Comparison of ENCODE assay signal across 16 cellular contexts in genomic region chr6:109717971-109718370, GRCh38. TPM values are rescaled to one million over a fixed set of nuclear protein-coding genes. Genes with fewer than 3 reads are reported as not detected.
DNase-seq lines count a peak whose midpoint lies in the region; TF ChIP-seq lines count a peak whose summit lies in the region.
"Had no signal": no experiment of that assay in that cellular context is flagged by ENCODE, and none has a peak within 500 bp of the region (broad histone marks: within the 10 kb centered on the region; RNA-seq: fewer than 3 reads in every experiment).

No MANE protein-coding gene starts in this region.

- no peaks in the 10 kb centered on the region for H3K9me2 ChIP-seq in DOHH2 (replicated peaks; ENCODE audit: control insufficient read depth, low read length)
- H3K9me2 ChIP-seq: SK-N-SH had no signal

- H2BK15ac ChIP-seq in mesenchymal stem cell (ENCODE audit: low read depth, poor library complexity, severe bottlenecking), result no peak overlapping the region

- 82 to 93% methylated on average over 2 of the region's 2 CpGs for WGBS in sigmoid colon, 2 donors
- 78 to 92% methylated on average over 2 of the region's 2 CpGs for WGBS in esophagus squamous epithelium, 2 donors
- WGBS in mesenchymal stem cell, result no CpG with 5 or more reads among the region's 2 CpGs

- H4K8ac ChIP-seq in mesenchymal stem cell (ENCODE audit: low read length), result no peak overlapping the region

- H3K79me2 ChIP-seq in DOHH2 (ENCODE audit: control insufficient read depth, low read length), result no peaks in the 10 kb centered on the region

- no peak for TF ChIP-seq POLR2A in sigmoid colon (IDR thresholded peaks at IDR 0.05)
- TF ChIP-seq POLR2A in esophagus squamous epithelium (IDR thresholded peaks at IDR 0.05), result no peak

- no peak overlapping the region for H3K9ac ChIP-seq in mesenchymal stem cell (ENCODE audit: low read length)
- H3K9ac ChIP-seq: SK-N-SH had no signal

- H3K14ac ChIP-seq in mesenchymal stem cell (ENCODE audit: low read length in 2 of 2), result no peak overlapping the region

- H3K4me2 ChIP-seq in DOHH2 (ENCODE audit: low read length) (peak overlapping the region; percentile 46), mesenchymal stem cell (ENCODE audit: low read length, poor library complexity, severe bottlenecking) (no peak overlapping the region)
- H3K4me2 ChIP-seq: SK-N-SH had no signal

- H3K27me3 ChIP-seq in DOHH2 (ENCODE audit: control insufficient read depth, low read length) (no peaks in the 10 kb centered on the region), sigmoid colon (no peaks in the 10 kb centered on the region), esophagus squamous epithelium (no peaks in the 10 kb centered on the region), mesenchymal stem cell (ENCODE audit: control insufficient read depth in 1 of 2, insufficient read depth in 1 of 2, low read length in 2 of 2) (no peaks in the 10 kb centered on the region)

- H3K9me3 ChIP-seq in DOHH2 (ENCODE audit: control insufficient read depth, insufficient read depth, low read length) (no peaks in the 10 kb centered on the region), sigmoid colon (no peaks in the 10 kb centered on the region), esophagus squamous epithelium (no peaks in the 10 kb centered on the region), mesenchymal stem cell (ENCODE audit: control insufficient read depth, low read length) (no peaks in the 10 kb centered on the region)
- H3K9me3 ChIP-seq: SK-N-SH had no signal

- intact Hi-C loops in sigmoid colon (cut with DNase I) (no loop called here), esophagus squamous epithelium (cut with DNase I) (no loop called here)

- H2BK120ac ChIP-seq in mesenchymal stem cell (ENCODE audit: low read depth, low read length), result no peak overlapping the region

- DNase-seq in GF-D8 (lab: John Stamatoyannopoulos, UW) (peak; percentile 58), NCI-H1436 treated with DMSO at 0.1 percent for 48 hours (lab: John Stamatoyannopoulos, UW) (peak; percentile 39), SKM-1 (lab: John Stamatoyannopoulos, UW; ENCODE audit: unreplicated experiment) (peak; percentile 14), sigmoid colon (no peak), esophagus squamous epithelium (lab: John Stamatoyannopoulos, UW) (no peak), mesenchymal stem cell (no peak), putamen (ENCODE audit: low spot score) (no peak)
- DNase-seq: C1 segment of cervical spinal cord; CD4-positive, alpha-beta memory T cell; COR-L47; EL; GDM1; NCI-H1930; NCI-H774; SK-N-SH had no signal

- H3K79me1 ChIP-seq in mesenchymal stem cell (replicated peaks; ENCODE audit: low read length, poor library complexity, severe bottlenecking), result peaks cover 13% of the 10 kb centered on the region

- no peak for TF ChIP-seq CTCF in DOHH2 (IDR thresholded peaks at IDR 0.05; ENCODE audit: low read depth, low read length, poor library complexity, severe bottlenecking)
- no peak for TF ChIP-seq CTCF in sigmoid colon (IDR thresholded peaks at IDR 0.05)
- no peak for TF ChIP-seq CTCF in esophagus squamous epithelium (IDR thresholded peaks at IDR 0.05)

- H3K23ac ChIP-seq in mesenchymal stem cell (ENCODE audit: low read length in 2 of 2), result no peak overlapping the region

- H3K4me1 ChIP-seq in DOHH2 (ENCODE audit: control insufficient read depth, low read length), result peaks cover 18% of the 10 kb centered on the region
- H3K4me1 ChIP-seq in sigmoid colon, result peaks cover 0 to 8% (median 0%) of the 10 kb centered on the region in 4 donors
- peaks cover 0 to 5% (median 0%) of the 10 kb centered on the region in 3 donors for H3K4me1 ChIP-seq in esophagus squamous epithelium
- H3K4me1 ChIP-seq in mesenchymal stem cell (ENCODE audit: control insufficient read depth, insufficient read depth, low read depth, low read length), result peaks cover 6% of the 10 kb centered on the region

- H3K4me3 ChIP-seq in DOHH2 (ENCODE audit: low read length), result 0 out of 2 replicates have a peak overlapping the region, but pooled peaks have one; percentile 6
- H3K4me3 ChIP-seq in sigmoid colon, result no peak overlapping the region
- H3K4me3 ChIP-seq in esophagus squamous epithelium, result no peak overlapping the region
- H3K4me3 ChIP-seq in mesenchymal stem cell (ENCODE audit: insufficient read depth in 1 of 2, low read depth in 1 of 2, low read length in 2 of 2), result no peak overlapping the region

- H3K4ac ChIP-seq in mesenchymal stem cell (ENCODE audit: low read depth in 1 of 2, low read length in 2 of 2), result no peak overlapping the region

- no peak overlapping the region for H3K18ac ChIP-seq in mesenchymal stem cell (ENCODE audit: low read depth in 1 of 2, low read length in 2 of 2)

- H3K36me3 ChIP-seq in DOHH2 (ENCODE audit: control insufficient read depth, low read length) (no peaks in the 10 kb centered on the region), sigmoid colon (peaks cover 0 to 48% (median 0%) of the 10 kb centered on the region in 4 donors), esophagus squamous epithelium (peaks cover 0 to 58% (median 0%) of the 10 kb centered on the region in 3 donors), mesenchymal stem cell (ENCODE audit: control insufficient read depth in 1 of 2, insufficient read depth in 2 of 2, low read depth in 1 of 2, low read length in 2 of 2) (peaks cover 10 to 38% of the 10 kb centered on the region in 2 experiments)

- no peak overlapping the region for H3K27ac ChIP-seq in DOHH2 (ENCODE audit: low read depth, low read length)
- no peak overlapping the region for H3K27ac ChIP-seq in sigmoid colon
- H3K27ac ChIP-seq in esophagus squamous epithelium, result no peak overlapping the region
- no peak overlapping the region for H3K27ac ChIP-seq in mesenchymal stem cell (ENCODE audit: low read length, poor library complexity, severe bottlenecking)

- H2BK12ac ChIP-seq in mesenchymal stem cell (ENCODE audit: low read length in 2 of 2), result no peak overlapping the region

- H2AFZ ChIP-seq in mesenchymal stem cell (ENCODE audit: low read depth, low read length), result no peak overlapping the region

- no peak overlapping the region for H2BK5ac ChIP-seq in mesenchymal stem cell (ENCODE audit: low read depth, low read length, poor library complexity, severe bottlenecking)

- H4K91ac ChIP-seq in mesenchymal stem cell (ENCODE audit: low read length), result no peak overlapping the region

- no peak for TF ChIP-seq EP300 in sigmoid colon (IDR thresholded peaks at IDR 0.05)

- H2AK5ac ChIP-seq in mesenchymal stem cell (ENCODE audit: low read length, severe bottlenecking), result no peak overlapping the region

- no peaks in the 10 kb centered on the region for H4K20me1 ChIP-seq in DOHH2 (ENCODE audit: control insufficient read depth, insufficient read depth, low read depth, low read length)

- H3F3A ChIP-seq in DOHH2 (ENCODE audit: control insufficient read depth, insufficient read depth), result no peaks in the 10 kb centered on the region

RNA-seq across cellular contexts. Expression of gene FIG4, which starts 26.9 kb away (rescaled TPM):
- total RNA-seq in sigmoid colon (10 to 100 TPM; 11.9 to 24.1 (median 22.8) TPM), esophagus squamous epithelium (10 to 100 TPM in 1 of 4 donors, 1 to 10 TPM in 3; 7.0 to 11.3 (median 9.1) TPM)
- 10 to 100 TPM in 2 of 3 donors, 1 to 10 TPM in 1; 9.8 to 11.4 (median 11.1) TPM for polyA plus RNA-seq in sigmoid colon
- 7.7 TPM for polyA plus RNA-seq in mesenchymal stem cell (2013, experiment 1 of 2)
- 7.8 TPM for polyA plus RNA-seq in mesenchymal stem cell (2013, experiment 2 of 2)

RNA-seq across cellular contexts. Expression of gene AK9, which starts 27.0 kb away (rescaled TPM):
- total RNA-seq in sigmoid colon (10 to 100 TPM; 14.3 to 23.3 (median 16.2) TPM), esophagus squamous epithelium (1 to 10 TPM; 2.8 to 9.0 (median 3.2) TPM)
- polyA plus RNA-seq in sigmoid colon, result 1 to 10 TPM; 2.8 to 8.4 (median 4.1) TPM
- 1.9 TPM for polyA plus RNA-seq in mesenchymal stem cell (2013, experiment 1 of 2)
- 2.3 TPM for polyA plus RNA-seq in mesenchymal stem cell (2013, experiment 2 of 2)

Comparison
In these comparisons a context has a peak if more than half of its experiments do, and no peak if none do; other contexts are left out.
1. DNase-seq: peak in GF-D8 (single experiment), NCI-H1436 treated with DMSO at 0.1 percent for 48 hours (single experiment) and SKM-1 (single experiment); none in sigmoid colon (single experiment), esophagus squamous epithelium (single experiment), mesenchymal stem cell (single experiment) and putamen (single experiment).